31 cellular contexts compared by ENCODE assay signal in genomic region chr10:126255313-126255712, GRCh38.
"Had no signal": no experiment of that assay in that cellular context is flagged by ENCODE, and none has a peak within 500 bp of the region (broad histone marks: within the 10 kb centered on the region; RNA-seq: fewer than 3 reads in every experiment).

No MANE protein-coding gene starts in this region.

- H3K27me3 Mint-ChIP-seq: stimulated activated naive CD8-positive, alpha-beta T cell treated with anti-CD3 and anti-CD28 coated beads, Interleukin-15, Interleukin-2, amounts not matched to agents 100 ng/mL and 50 ng/mL, for 24 hours had no signal

- H3K4me3 Mint-ChIP-seq: immature natural killer cell; mesothelial cell of epicardium; naive B cell; natural killer cell; nephron progenitor cell; stimulated activated effector memory CD8-positive, alpha-beta T cell treated with anti-CD3 and anti-CD28 coated beads, Interleukin-12 subunit alpha, Interleukin-12 subunit beta, amount 100 ng/mL, for 72 hours; stimulated activated naive CD8-positive, alpha-beta T cell treated with anti-CD3 and anti-CD28 coated beads, Interleukin-15, Interleukin-2, amounts not matched to agents 100 ng/mL and 50 ng/mL, for 24 hours had no signal

- H3K9me3 ChIP-seq: left lung, lower lobe of right lung, pancreas, prostate gland, sigmoid colon, suprapubic skin, thoracic aorta, tibial artery, upper lobe of right lung had no signal

- DNase-seq: hypothalamus; immature natural killer cell; left colon; left lung; lower lobe of right lung; mammary epithelial cell; mesendoderm; naive B cell; natural killer cell; nephron progenitor cell; pancreas; posterior cingulate gyrus; retina; right cardiac atrium; sigmoid colon; small intestine; spleen; stimulated activated CD4-positive, alpha-beta T cell treated with anti-CD3 and anti-CD28 coated beads, Interleukin-4, amount 100 ng/mL, for 24 hours; stimulated activated naive CD4-positive, alpha-beta T cell; tibial artery; trophoblast cell; upper lobe of right lung had no signal

- H3K36me3 Mint-ChIP-seq: immature natural killer cell, mesothelial cell of epicardium, natural killer cell had no signal

- H3K36me3 ChIP-seq: left lung, lower lobe of right lung, pancreas, prostate gland, sigmoid colon, spleen, suprapubic skin, thoracic aorta, tibial artery, upper lobe of right lung had no signal

- H3K27me3 ChIP-seq: left lung, pancreas, sigmoid colon, suprapubic skin, tibial artery, upper lobe of right lung had no signal

- H3K27ac Mint-ChIP-seq: immature natural killer cell; mesothelial cell of epicardium; natural killer cell; nephron progenitor cell; stimulated activated effector memory CD8-positive, alpha-beta T cell treated with anti-CD3 and anti-CD28 coated beads, Interleukin-12 subunit alpha, Interleukin-12 subunit beta, amount 100 ng/mL, for 72 hours; stimulated activated naive CD8-positive, alpha-beta T cell treated with anti-CD3 and anti-CD28 coated beads, Interleukin-15, Interleukin-2, amounts not matched to agents 100 ng/mL and 50 ng/mL, for 24 hours had no signal

- ATAC-seq: left colon; left lung; lower lobe of right lung; natural killer cell; pancreas; right cardiac atrium; stimulated activated effector memory CD8-positive, alpha-beta T cell treated with anti-CD3 and anti-CD28 coated beads, Interleukin-12 subunit alpha, Interleukin-12 subunit beta, amount 100 ng/mL, for 72 hours; upper lobe of right lung had no signal

- H3K4me3 ChIP-seq: left lung, lower lobe of right lung, pancreas, prostate gland, sigmoid colon, spleen, suprapubic skin, thoracic aorta, tibial artery, upper lobe of right lung had no signal

- FAIRE-seq: islet of Langerhans, kidney, pancreas, small intestine, urothelium cell line had no signal

- H3K27ac ChIP-seq: left lung, lower lobe of right lung, pancreas, prostate gland, sigmoid colon, spleen, suprapubic skin, thoracic aorta, tibial artery, upper lobe of right lung had no signal

- H3K4me1 ChIP-seq: left lung, lower lobe of right lung, pancreas, spleen, upper lobe of right lung had no signal

- H3K4me1 Mint-ChIP-seq: immature natural killer cell, natural killer cell had no signal
